In genomic region chr11:18056561-18057181, GRCh38 we compare ENCODE assay signal across 17 cellular contexts. TPM values are rescaled to one million over a fixed set of nuclear protein-coding genes. Genes with fewer than 3 reads are reported as not detected.
DNase-seq lines count a peak whose midpoint lies in the region; ATAC-seq and TF ChIP-seq lines count a peak whose summit lies in the region.
"Had no signal": no experiment of that assay in that cellular context is flagged by ENCODE, and none has a peak within 500 bp of the region (broad histone marks: within the 10 kb centered on the region; RNA-seq: fewer than 3 reads in every experiment).

No MANE protein-coding gene starts in this region.

- peak overlapping the region; percentile 28 to 67 for H3K27ac ChIP-seq in aorta (ENCODE audit: low read depth in 1 of 2, low read length in 2 of 2)

- intact Hi-C loops in aorta (cut with DNase I): no loop called here

- DNase-seq in NOMO-1 treated with DMSO at 0.1 percent for 48 hours (lab: John Stamatoyannopoulos, UW; ENCODE audit: unreplicated experiment): peak; percentile 27
- DNase-seq in NOMO-1 treated with dmso at 0.1 percent for 144 hours (lab: John Stamatoyannopoulos, UW; ENCODE audit: unreplicated experiment): no peak
- DNase-seq in NCI-H69 (lab: John Stamatoyannopoulos, UW): peak; percentile 12
- DNase-seq in aorta: no peak
- DNase-seq in DMS 273 treated with DMSO at 0.1 percent for 48 hours (lab: John Stamatoyannopoulos, UW): no peak
- DNase-seq: AML-193, GOT3, KG1, NCI-H1048, NCI-H1694, NCI-H345, OCI-M1, SIG-M5 had no signal

- no peak for TF ChIP-seq POLR2A in GM18505 (IDR thresholded peaks at IDR 0.05; ENCODE audit: borderline replicate concordance, extremely low read depth, insufficient read depth, insufficient read length)

- no peaks in the 10 kb centered on the region for H3K27me3 ChIP-seq in aorta (ENCODE audit: control insufficient read depth in 1 of 2, insufficient read depth in 2 of 2, low read length in 1 of 2)

- H3K4me3 ChIP-seq in aorta (ENCODE audit: low read length in 2 of 2): no peak overlapping the region

- 40 to 49% methylated on average over 1 of the region's 1 CpG for WGBS in aorta, 2 donors

- H3K36me3 ChIP-seq in aorta (ENCODE audit: control insufficient read depth in 1 of 2, insufficient read depth in 2 of 2, low read length in 1 of 2): no peaks in the 10 kb centered on the region

- ATAC-seq in HG02610 (IDR thresholded peaks at IDR 0.05; ENCODE audit: unreplicated experiment) (peak; percentile 51), aorta (ENCODE audit: low FRiP score) (no peak), GM18505 (IDR thresholded peaks at IDR 0.05; ENCODE audit: unreplicated experiment) (no peak)

- peaks cover 0 to 3% of the 10 kb centered on the region in 2 donors for H3K4me1 ChIP-seq in aorta (ENCODE audit: control insufficient read depth in 1 of 2, insufficient read depth in 2 of 2, low read length in 2 of 2)

- no peaks in the 10 kb centered on the region for H3K9me3 ChIP-seq in aorta (ENCODE audit: control insufficient read depth, low read length)

RNA-seq across cellular contexts. Expression of gene TPH1, which starts 10.6 kb away (rescaled TPM):
- 10 to 100 TPM; 14.9 to 20.0 TPM for total RNA-seq in aorta
- polyA plus RNA-seq in aorta: 10 to 100 TPM in 1 of 2 donors, 1 to 10 TPM in 1; 5.2 to 22.7 TPM
- total RNA-seq: RPMI7951 had no signal
- polyA plus RNA-seq: CD14-positive monocyte had no signal

RNA-seq across cellular contexts. Expression of gene SERGEF, which starts 43.8 kb away (rescaled TPM):
- total RNA-seq in aorta: 10 to 100 TPM; 43.1 to 48.3 TPM
- polyA plus RNA-seq in aorta: 100 to 1,000 TPM in 1 of 2 donors, 10 to 100 TPM in 1; 97.3 to 137 TPM

RNA-seq across cellular contexts. Expression of gene SAAL1, which starts 49.2 kb away (rescaled TPM):
- total RNA-seq in aorta: 10 to 100 TPM in 1 of 2 donors, 1 to 10 TPM in 1; 9.3 to 15.8 TPM
- 10 to 100 TPM in 1 of 2 donors, 1 to 10 TPM in 1; 4.0 to 15.7 TPM for polyA plus RNA-seq in aorta

Comparison
In these comparisons a context has a peak if more than half of its experiments do, and no peak if none do; other contexts are left out.
1. DNase-seq: peak in NOMO-1 treated with DMSO at 0.1 percent for 48 hours (single experiment) and NCI-H69 (single experiment); none in NOMO-1 treated with dmso at 0.1 percent for 144 hours (single experiment), aorta (0 of 2) and DMS 273 treated with DMSO at 0.1 percent for 48 hours (single experiment).